10 cellular contexts compared by ENCODE assay signal in genomic region chr2:215749092-215749957, GRCh38.
DNase-seq lines count a peak whose midpoint lies in the region; ATAC-seq and TF ChIP-seq lines count a peak whose summit lies in the region.
"Had no signal": no experiment of that assay in that cellular context is flagged by ENCODE, and none has a peak within 500 bp of the region (broad histone marks: within the 10 kb centered on the region; RNA-seq: fewer than 3 reads in every experiment).

No MANE protein-coding gene starts in this region.

- H3K27ac ChIP-seq in muscle layer of colon (ENCODE audit: low read depth, low read length) (peak overlapping the region; percentile 24), upper lobe of right lung (peak overlapping the region; percentile 65)

- H3K9ac ChIP-seq in muscle layer of colon (ENCODE audit: low read length) = no peak overlapping the region

- H3K27ac Mint-ChIP-seq in activated naive CD4-positive, alpha-beta T cell treated with anti-CD3 and anti-CD28 coated beads, Interleukin-2, amount 50 U/mL, for 24 hours = peak overlapping the region; percentile 57
- H3K27ac Mint-ChIP-seq in activated naive CD4-positive, alpha-beta T cell treated with anti-CD3 and anti-CD28 coated beads for 36 hours = no peak overlapping the region
- no peak overlapping the region for H3K27ac Mint-ChIP-seq in activated CD4-positive, alpha-beta memory T cell treated with anti-CD3 and anti-CD28 coated beads for 36 hours

- no peaks in the 10 kb centered on the region for H3K9me3 Mint-ChIP-seq in activated naive CD4-positive, alpha-beta T cell treated with anti-CD3 and anti-CD28 coated beads, Interleukin-2, amount 50 U/mL, for 24 hours
- H3K9me3 Mint-ChIP-seq in activated naive CD4-positive, alpha-beta T cell treated with anti-CD3 and anti-CD28 coated beads for 36 hours = no peaks in the 10 kb centered on the region
- no peaks in the 10 kb centered on the region for H3K9me3 Mint-ChIP-seq in activated CD4-positive, alpha-beta memory T cell treated with anti-CD3 and anti-CD28 coated beads for 36 hours

- H3K36me3 ChIP-seq in muscle layer of colon (ENCODE audit: insufficient read depth, low read length) = no peaks in the 10 kb centered on the region
- H3K36me3 ChIP-seq in upper lobe of right lung = no peaks in the 10 kb centered on the region

- H3K27me3 Mint-ChIP-seq in activated naive CD4-positive, alpha-beta T cell treated with anti-CD3 and anti-CD28 coated beads, Interleukin-2, amount 50 U/mL, for 24 hours = no peaks in the 10 kb centered on the region
- peaks cover 2% of the 10 kb centered on the region for H3K27me3 Mint-ChIP-seq in activated naive CD4-positive, alpha-beta T cell treated with anti-CD3 and anti-CD28 coated beads for 36 hours (ENCODE audit: low read depth)
- no peaks in the 10 kb centered on the region for H3K27me3 Mint-ChIP-seq in activated CD4-positive, alpha-beta memory T cell treated with anti-CD3 and anti-CD28 coated beads for 36 hours

- POLR2A ChIA-PET in activated CD4-positive, alpha-beta memory T cell treated with anti-CD3 and anti-CD28 coated beads for 36 hours (lab: Charles Lee) = no interaction called here

- no peak for DNase-seq in activated naive CD4-positive, alpha-beta T cell treated with anti-CD3 and anti-CD28 coated beads for 36 hours
- DNase-seq in fibroblast of mammary gland (ENCODE audit: low read depth) (peak; percentile 94), upper lobe of right lung (peak; percentile 94), GM19238 (ENCODE audit: insufficient read length, low spot score) (no peak)
- no peak for DNase-seq in activated CD4-positive, alpha-beta memory T cell treated with anti-CD3 and anti-CD28 coated beads for 36 hours
- DNase-seq: NCI-H1694 treated with DMSO at 0.1 percent for 48 hours, SIG-M5 had no signal

- intact Hi-C loops in activated naive CD4-positive, alpha-beta T cell treated with anti-CD3 and anti-CD28 coated beads for 36 hours (cut with micrococcal nuclease) = no loop called here
- intact Hi-C loops in upper lobe of right lung (cut with DNase I) = no loop called here
- intact Hi-C loops in activated CD4-positive, alpha-beta memory T cell treated with anti-CD3 and anti-CD28 coated beads for 36 hours (cut with micrococcal nuclease) = loop anchor here (5.0 to 10.0 kb wide), 3 partner anchors 265 to 295 kb away; partner anchors contain the start of gene MREG

- H3K9me3 ChIP-seq in muscle layer of colon (ENCODE audit: low read length) (no peaks in the 10 kb centered on the region), upper lobe of right lung (no peaks in the 10 kb centered on the region)

- H3K36me3 Mint-ChIP-seq in activated naive CD4-positive, alpha-beta T cell treated with anti-CD3 and anti-CD28 coated beads, Interleukin-2, amount 50 U/mL, for 24 hours = no peaks in the 10 kb centered on the region
- no peaks in the 10 kb centered on the region for H3K36me3 Mint-ChIP-seq in activated naive CD4-positive, alpha-beta T cell treated with anti-CD3 and anti-CD28 coated beads for 36 hours (ENCODE audit: low read depth)
- no peaks in the 10 kb centered on the region for H3K36me3 Mint-ChIP-seq in activated CD4-positive, alpha-beta memory T cell treated with anti-CD3 and anti-CD28 coated beads for 36 hours

- TF ChIP-seq POLR2A in GM18505 (IDR thresholded peaks at IDR 0.05; ENCODE audit: borderline replicate concordance, extremely low read depth, insufficient read depth, insufficient read length) = no peak

- H3K4me3 ChIP-seq in fibroblast of mammary gland (ENCODE audit: control insufficient read depth, low read depth, low read length) (no peak overlapping the region), muscle layer of colon (ENCODE audit: low read depth in 1 of 2, low read length in 2 of 2) (no peak overlapping the region), upper lobe of right lung (no peak overlapping the region)

- H3K27me3 ChIP-seq in muscle layer of colon (ENCODE audit: control insufficient read depth in 1 of 2, insufficient read depth in 2 of 2, low read length in 2 of 2) (no peaks in the 10 kb centered on the region), upper lobe of right lung (no peaks in the 10 kb centered on the region)

- peak; percentile 88 for ATAC-seq in upper lobe of right lung
- ATAC-seq in GM18505 (IDR thresholded peaks at IDR 0.05; ENCODE audit: unreplicated experiment) = no peak

- H3K4me1 ChIP-seq in muscle layer of colon (ENCODE audit: insufficient read depth, low read length) (peaks cover 43% of the 10 kb centered on the region), upper lobe of right lung (peaks cover 8% of the 10 kb centered on the region)

- peaks cover 48% of the 10 kb centered on the region for H3K4me1 Mint-ChIP-seq in activated naive CD4-positive, alpha-beta T cell treated with anti-CD3 and anti-CD28 coated beads, Interleukin-2, amount 50 U/mL, for 24 hours
- peaks cover 47% of the 10 kb centered on the region for H3K4me1 Mint-ChIP-seq in activated naive CD4-positive, alpha-beta T cell treated with anti-CD3 and anti-CD28 coated beads for 36 hours (ENCODE audit: low read depth)
- H3K4me1 Mint-ChIP-seq in activated CD4-positive, alpha-beta memory T cell treated with anti-CD3 and anti-CD28 coated beads for 36 hours (ENCODE audit: low read depth) = peaks cover 61% of the 10 kb centered on the region

- no peak for TF ChIP-seq CTCF in fibroblast of mammary gland (conservative IDR thresholded peaks at IDR 0.05; ENCODE audit: control insufficient read depth, insufficient read depth, low read depth, low read length)
- TF ChIP-seq CTCF in upper lobe of right lung (IDR thresholded peaks at IDR 0.05) = no peak

- CTCF ChIA-PET in activated naive CD4-positive, alpha-beta T cell treated with anti-CD3 and anti-CD28 coated beads for 36 hours (lab: Charles Lee) = no interaction called here
- CTCF ChIA-PET in activated CD4-positive, alpha-beta memory T cell treated with anti-CD3 and anti-CD28 coated beads for 36 hours (lab: Charles Lee) = no interaction called here

- H3K4me3 Mint-ChIP-seq in activated naive CD4-positive, alpha-beta T cell treated with anti-CD3 and anti-CD28 coated beads, Interleukin-2, amount 50 U/mL, for 24 hours = no peak overlapping the region
- H3K4me3 Mint-ChIP-seq in activated naive CD4-positive, alpha-beta T cell treated with anti-CD3 and anti-CD28 coated beads for 36 hours = no peak overlapping the region
- no peak overlapping the region for H3K4me3 Mint-ChIP-seq in activated CD4-positive, alpha-beta memory T cell treated with anti-CD3 and anti-CD28 coated beads for 36 hours

Comparison
In these comparisons a context has a peak if more than half of its experiments do, and no peak if none do; other contexts are left out.
1. DNase-seq: peak in fibroblast of mammary gland (single experiment) and upper lobe of right lung (single experiment); none in activated naive CD4-positive, alpha-beta T cell treated with anti-CD3 and anti-CD28 coated beads for 36 hours (single experiment), activated CD4-positive, alpha-beta memory T cell treated with anti-CD3 and anti-CD28 coated beads for 36 hours (single experiment) and GM19238 (single experiment).